In the genomic region with DNA sequence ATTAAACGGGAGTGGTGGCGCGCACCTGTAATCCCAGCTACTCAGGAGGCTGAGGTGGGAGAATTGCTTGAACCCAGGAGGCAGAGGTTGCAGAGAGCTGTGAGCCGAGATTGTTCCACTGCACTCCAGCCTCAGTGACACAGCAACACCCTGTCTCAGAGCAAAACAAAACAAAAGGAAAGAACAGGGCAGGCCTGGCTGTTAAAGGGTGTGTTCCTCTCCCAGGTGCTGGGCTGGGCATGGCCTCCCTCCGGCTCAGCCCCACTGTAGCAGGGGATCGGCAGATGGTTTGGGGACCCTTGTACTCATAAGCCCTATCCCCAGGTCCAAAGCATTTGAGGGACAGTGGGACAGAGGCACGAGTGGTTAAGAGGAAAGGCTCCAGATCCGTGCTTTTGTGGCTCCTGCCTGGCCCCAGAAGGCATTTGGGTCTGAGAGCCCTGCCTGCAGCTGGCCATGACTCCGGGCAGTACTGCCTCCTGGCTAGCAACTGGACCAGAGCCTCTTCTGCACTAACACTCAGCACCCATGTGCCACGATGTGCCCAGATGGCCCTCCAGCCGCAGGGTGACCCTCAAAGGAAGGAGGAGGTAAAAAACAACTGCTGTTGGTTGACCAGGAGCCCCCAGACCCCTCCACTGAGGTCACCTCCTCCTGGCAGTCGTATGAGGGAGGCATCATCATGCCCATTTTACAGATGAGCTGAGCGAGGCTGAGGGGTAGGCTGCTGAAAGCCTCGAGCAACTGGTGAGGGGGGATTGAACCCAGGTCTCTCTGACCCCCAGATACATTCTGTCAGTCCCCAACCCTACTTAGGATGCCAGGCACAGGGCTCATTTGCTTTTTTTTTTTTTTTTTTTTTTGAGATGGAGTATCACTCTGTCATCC, we compare ENCODE assay signal across 1 cellular context.
TF ChIP-seq lines count a peak whose summit lies in the region.

No MANE protein-coding gene starts in this region.

TF ChIP-seq in H1, 55 proteins besides CTCF, POLR2A, EP300 and RAD21:
- no peak for TF ChIP-seq MAX (IDR thresholded peaks at IDR 0.05)
- no peak for TF ChIP-seq SAP30 (IDR thresholded peaks at IDR 0.05; ENCODE audit: insufficient read depth, insufficient replicate concordance, low read length)
- no peak for TF ChIP-seq TBP (IDR thresholded peaks at IDR 0.05; ENCODE audit: low read depth, low read length)
- TF ChIP-seq MAFK (IDR thresholded peaks at IDR 0.05; ENCODE audit: low read depth, low read length): no peak
- TF ChIP-seq HDAC6 (IDR thresholded peaks at IDR 0.05; ENCODE audit: low read depth, low read length): no peak
- TF ChIP-seq CEBPB (IDR thresholded peaks at IDR 0.05; ENCODE audit: low read depth, low read length): no peak
- TF ChIP-seq CHD2 (IDR thresholded peaks at IDR 0.05; ENCODE audit: low read length): no peak
- no peak for TF ChIP-seq RNF2 (IDR thresholded peaks at IDR 0.05; ENCODE audit: borderline replicate concordance, low read depth, low read length, missing control alignments, poor library complexity, severe bottlenecking)
- no peak for TF ChIP-seq NRF1 (IDR thresholded peaks at IDR 0.05; ENCODE audit: low read depth, low read length)
- TF ChIP-seq KDM1A (IDR thresholded peaks at IDR 0.05; ENCODE audit: borderline replicate concordance, low read length): no peak
- TF ChIP-seq, protein P1, sequence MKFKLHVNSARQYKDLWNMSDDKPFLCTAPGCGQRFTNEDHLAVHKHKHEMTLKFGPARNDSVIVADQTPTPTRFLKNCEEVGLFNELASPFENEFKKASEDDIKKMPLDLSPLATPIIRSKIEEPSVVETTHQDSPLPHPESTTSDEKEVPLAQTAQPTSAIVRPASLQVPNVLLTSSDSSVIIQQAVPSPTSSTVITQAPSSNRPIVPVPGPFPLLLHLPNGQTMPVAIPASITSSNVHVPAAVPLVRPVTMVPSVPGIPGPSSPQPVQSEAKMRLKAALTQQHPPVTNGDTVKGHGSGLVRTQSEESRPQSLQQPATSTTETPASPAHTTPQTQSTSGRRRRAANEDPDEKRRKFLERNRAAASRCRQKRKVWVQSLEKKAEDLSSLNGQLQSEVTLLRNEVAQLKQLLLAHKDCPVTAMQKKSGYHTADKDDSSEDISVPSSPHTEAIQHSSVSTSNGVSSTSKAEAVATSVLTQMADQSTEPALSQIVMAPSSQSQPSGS (IDR thresholded peaks at IDR 0.05; ENCODE audit: low read length): no peak
- no peak for TF ChIP-seq HDAC2 (IDR thresholded peaks at IDR 0.05; ENCODE audit: borderline replicate concordance in 1 of 2, low read depth in 2 of 2, low read length in 2 of 2)
- no peak for TF ChIP-seq ZNF274 (IDR thresholded peaks at IDR 0.05; ENCODE audit: borderline replicate concordance, extremely low read depth, low read length)
- no peak for TF ChIP-seq CHD1 (IDR thresholded peaks at IDR 0.05; ENCODE audit: low read depth, low read length)
- no peak for TF ChIP-seq JUND (IDR thresholded peaks at IDR 0.05; ENCODE audit: low read length)
- TF ChIP-seq CREB1 (IDR thresholded peaks at IDR 0.05): no peak
- TF ChIP-seq SP2 (IDR thresholded peaks at IDR 0.05; ENCODE audit: low read length): no peak
